In the genomic region with DNA sequence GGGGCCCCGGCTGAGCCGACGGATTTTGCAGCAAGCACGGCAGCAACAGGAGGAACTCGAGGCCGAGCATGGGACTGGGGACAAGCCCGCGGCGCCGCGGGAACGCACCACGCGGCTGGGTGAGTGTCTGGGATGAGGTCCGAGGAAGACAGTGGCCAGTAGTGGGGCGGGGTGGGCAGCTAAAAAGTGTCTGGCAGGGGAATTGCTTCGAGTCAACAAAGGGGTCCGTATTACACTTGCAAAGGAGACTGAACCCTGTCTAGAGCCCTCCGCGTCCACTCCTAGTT, we compare ENCODE assay signal across 1 cellular context.
TF ChIP-seq lines count a peak whose summit lies in the region.

No MANE protein-coding gene starts in this region.

TF ChIP-seq in endothelial cell of umbilical vein, 7 proteins besides CTCF, POLR2A, EP300 and RAD21:
- TF ChIP-seq JUN (IDR thresholded peaks at IDR 0.05; ENCODE audit: borderline replicate concordance, insufficient read depth, insufficient read length, low read depth): no peak
- TF ChIP-seq POLR2AphosphoS5 (IDR thresholded peaks at IDR 0.05; ENCODE audit: insufficient read depth, low read depth, low read length): no peak
- TF ChIP-seq EZH2 (IDR thresholded peaks at IDR 0.05; ENCODE audit: borderline replicate concordance, low read depth, low read length, severe bottlenecking): no peak
- no peak for TF ChIP-seq GATA2 (IDR thresholded peaks at IDR 0.05; ENCODE audit: insufficient read depth, insufficient read length, low read depth, low read length)
- TF ChIP-seq FOS (IDR thresholded peaks at IDR 0.05; ENCODE audit: borderline replicate concordance, insufficient read depth, low read length): no peak
- TF ChIP-seq MAX (IDR thresholded peaks at IDR 0.05; ENCODE audit: insufficient read depth, insufficient read length): no peak
- TF ChIP-seq MYC (IDR thresholded peaks at IDR 0.05; ENCODE audit: low read depth, low read length): no peak
